ENCODE assay signal across 8 cellular contexts in the genomic region with DNA sequence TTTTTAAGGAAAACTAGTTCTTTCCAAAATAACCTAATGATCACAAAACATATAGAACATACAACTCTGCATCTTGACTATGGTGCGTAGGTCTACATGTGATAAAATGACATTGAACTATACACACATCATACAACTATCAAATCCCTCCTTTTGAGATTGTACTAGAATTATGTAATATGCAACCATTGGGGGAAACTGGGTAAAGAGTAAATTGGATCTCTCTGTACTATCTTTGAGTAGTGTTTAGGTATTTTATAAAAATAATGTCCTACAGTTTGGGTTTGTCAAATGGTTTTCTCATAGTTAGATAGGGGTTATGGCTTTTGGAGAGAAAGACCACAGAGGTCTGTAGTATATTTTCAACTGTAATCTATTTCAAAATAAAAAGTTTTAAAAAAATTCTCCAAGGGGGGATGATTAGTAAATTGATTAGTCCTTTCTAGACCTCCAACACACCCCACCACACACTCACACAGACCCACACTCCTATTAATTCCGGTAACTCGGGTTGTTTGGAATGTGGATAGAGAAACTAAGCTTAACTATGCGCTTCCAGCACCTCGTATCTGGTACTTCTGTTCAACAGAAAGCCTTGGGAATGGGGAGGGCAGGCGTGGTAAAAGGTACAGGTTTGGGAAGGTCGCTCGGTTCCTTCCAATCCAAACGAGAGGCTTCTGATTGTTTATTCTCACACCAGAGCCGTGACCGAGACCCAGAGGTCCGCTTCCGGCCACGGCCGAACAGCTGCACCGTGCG. TPM values are rescaled to one million over a fixed set of nuclear protein-coding genes. Genes with fewer than 3 reads are reported as not detected.
DNase-seq lines count a peak whose midpoint lies in the region; ATAC-seq and TF ChIP-seq lines count a peak whose summit lies in the region.

No MANE protein-coding gene starts in this region.

- DNase-seq in DMS153 treated with DMSO at 0.1 percent for 48 hours (lab: John Stamatoyannopoulos, UW; ENCODE audit: unreplicated experiment) (peak; percentile 60), HS-5 (ENCODE audit: low read depth) (peak; percentile 37), kidney epithelial cell (ENCODE audit: low read depth) (peak; percentile 5), suprapubic skin (ENCODE audit: low spot score in 2 of 2) (no peak), HEK293T (ENCODE audit: extremely low spot score) (no peak), C1 segment of cervical spinal cord (lab: John Stamatoyannopoulos, UW) (no peak), amniotic stem cell (lab: John Stamatoyannopoulos, UW) (no peak)
- DNase-seq in activated naive CD8-positive, alpha-beta T cell treated with anti-CD3 and anti-CD28 coated beads, Interleukin-2, amount 50 U/mL, for 24 hours, result no peak

- H3K27me3 ChIP-seq in kidney epithelial cell (ENCODE audit: control insufficient read depth, insufficient read depth, low read length) (no peaks in the 10 kb centered on the region), suprapubic skin (no peaks in the 10 kb centered on the region)

- no peaks in the 10 kb centered on the region for H3K27me3 Mint-ChIP-seq in activated naive CD8-positive, alpha-beta T cell treated with anti-CD3 and anti-CD28 coated beads, Interleukin-2, amount 50 U/mL, for 24 hours

- H3K9me3 ChIP-seq in suprapubic skin, result no peaks in the 10 kb centered on the region

- H3K36me3 ChIP-seq in kidney epithelial cell (ENCODE audit: control insufficient read depth, insufficient read depth, low read length) (no peaks in the 10 kb centered on the region), suprapubic skin (no peaks in the 10 kb centered on the region)

- H3K27ac ChIP-seq in suprapubic skin, result peak overlapping the region; percentile 95

- WGBS in suprapubic skin, result 8% methylated on average over 13 of the region's 17 CpGs

- TF ChIP-seq EP300 in suprapubic skin (IDR thresholded peaks at IDR 0.05), result no peak

- no peaks in the 10 kb centered on the region for H3K9me3 Mint-ChIP-seq in activated naive CD8-positive, alpha-beta T cell treated with anti-CD3 and anti-CD28 coated beads, Interleukin-2, amount 50 U/mL, for 24 hours

- CTCF ChIA-PET in HEK293T (lab: Yijun Ruan, JAX), result no interaction called here

- H3K4me3 Mint-ChIP-seq in activated naive CD8-positive, alpha-beta T cell treated with anti-CD3 and anti-CD28 coated beads, Interleukin-2, amount 50 U/mL, for 24 hours, result peak overlapping the region; percentile 92

- TF ChIP-seq POLR2A in suprapubic skin (IDR thresholded peaks at IDR 0.05), result no peak

- peaks cover 35% of the 10 kb centered on the region for H3K4me1 ChIP-seq in suprapubic skin

- H3K27ac Mint-ChIP-seq in activated naive CD8-positive, alpha-beta T cell treated with anti-CD3 and anti-CD28 coated beads, Interleukin-2, amount 50 U/mL, for 24 hours, result peak overlapping the region; percentile 88

- TF ChIP-seq CTCF in kidney epithelial cell (IDR thresholded peaks at IDR 0.05; ENCODE audit: insufficient read depth, low read length, poor library complexity, severe bottlenecking), result no peak
- TF ChIP-seq CTCF in suprapubic skin (IDR thresholded peaks at IDR 0.05), result no peak

- H3K4me3 ChIP-seq in kidney epithelial cell (ENCODE audit: low read depth, low read length), result peak overlapping the region; percentile 91
- peak overlapping the region; percentile 95 for H3K4me3 ChIP-seq in suprapubic skin

- ATAC-seq in activated naive CD8-positive, alpha-beta T cell treated with anti-CD3 and anti-CD28 coated beads, Interleukin-2, amount 50 U/mL, for 24 hours, result no peak

- peaks cover 17% of the 10 kb centered on the region for H3K36me3 Mint-ChIP-seq in activated naive CD8-positive, alpha-beta T cell treated with anti-CD3 and anti-CD28 coated beads, Interleukin-2, amount 50 U/mL, for 24 hours (ENCODE audit: low read depth)

- POLR2A ChIA-PET in HEK293T (lab: Yijun Ruan, JAX), result interaction anchor here (0.5 to 0.8 kb wide), 6 partner anchors 11 to 80 kb away, joined by 3 to 4 read pairs (median 3); partner anchors contain the start of gene YIPF4

- peaks cover 31% of the 10 kb centered on the region for H3K4me1 Mint-ChIP-seq in activated naive CD8-positive, alpha-beta T cell treated with anti-CD3 and anti-CD28 coated beads, Interleukin-2, amount 50 U/mL, for 24 hours

TF ChIP-seq in HEK293T, 16 proteins besides CTCF, POLR2A, EP300 and RAD21:
- TF ChIP-seq FOXK2 (IDR thresholded peaks at IDR 0.05) (no peak), SP1 (IDR thresholded peaks at IDR 0.05) (no peak), ELF4 (IDR thresholded peaks at IDR 0.05) (no peak)

RNA-seq across cellular contexts. Expression of gene BIRC6, which starts 0.7 kb away (rescaled TPM):
- total RNA-seq in kidney epithelial cell, result 73.0 and 75.2 TPM in 2 replicates
- total RNA-seq in suprapubic skin, result 100 to 1,000 TPM; 101 to 319 (median 109) TPM

Comparison
In these comparisons a context has a peak if more than half of its experiments do, and no peak if none do; other contexts are left out.
1. DNase-seq: peak in DMS153 treated with DMSO at 0.1 percent for 48 hours (single experiment), HS-5 (single experiment) and kidney epithelial cell (single experiment); none in activated naive CD8-positive, alpha-beta T cell treated with anti-CD3 and anti-CD28 coated beads, Interleukin-2, amount 50 U/mL, for 24 hours (single experiment), suprapubic skin (0 of 2), HEK293T (single experiment), C1 segment of cervical spinal cord (0 of 14) and amniotic stem cell (single experiment).